ENCODE assay signal across 10 cellular contexts in genomic region chrX:136055651-136056221, GRCh38.
DNase-seq lines count a peak whose midpoint lies in the region; ATAC-seq and TF ChIP-seq lines count a peak whose summit lies in the region.
"Had no signal": no experiment of that assay in that cellular context is flagged by ENCODE, and none has a peak within 500 bp of the region (broad histone marks: within the 10 kb centered on the region; RNA-seq: fewer than 3 reads in every experiment).

No MANE protein-coding gene starts in this region.

- TF ChIP-seq CTCF in HFFc6 (IDR thresholded peaks at IDR 0.05) (no peak), coronary artery (IDR thresholded peaks at IDR 0.05) (no peak), lower leg skin (IDR thresholded peaks at IDR 0.05) (no peak), testis (IDR thresholded peaks at IDR 0.05) (no peak)

- H3K9me3 ChIP-seq in testis: no peaks in the 10 kb centered on the region

- H3K27me3 ChIP-seq in testis: no peaks in the 10 kb centered on the region

- ATAC-seq in GM21786 (IDR thresholded peaks at IDR 0.05; ENCODE audit: unreplicated experiment): no peak

- DNase-seq in HFFc6: peak; percentile 77
- peak; percentile 81 for DNase-seq in coronary artery (ENCODE audit: low spot score)
- peak; percentile 27 to 83 for DNase-seq in lower leg skin (ENCODE audit: low spot score in 2 of 2)
- peak; percentile 19 for DNase-seq in testis
- no peak for DNase-seq in stimulated activated CD4-positive, alpha-beta T cell treated with anti-CD3 and anti-CD28 coated beads, Interleukin-12 subunit alpha, Interleukin-12 subunit beta, amount 100 ng/mL, for 4 hours
- DNase-seq in inferior parietal cortex (ENCODE audit: extremely low spot score): no peak
- no peak for DNase-seq in SIG-M5 treated with dmso at 0.1 percent for 504 hours (lab: John Stamatoyannopoulos, UW; ENCODE audit: unreplicated experiment)
- DNase-seq: H9 had no signal

- H3K27me3 Mint-ChIP-seq in HFFc6 (ENCODE audit: insufficient read depth): no peaks in the 10 kb centered on the region; the same call in 1 of the 2 replicates

- peak overlapping the region; percentile 88 for H3K27ac Mint-ChIP-seq in HFFc6
- H3K27ac Mint-ChIP-seq: activated T-helper 1 cell treated with anti-CD3 and anti-CD28 coated beads, Interleukin-12 subunit alpha, Interleukin-12 subunit beta, Interleukin-2, Interleukin-4 antibody, amounts not matched to agents 30 ng/mL and 10 ng/mL and 1 ng/mL, durations not matched to agents 14 hours and 24 hours and 36 hours; H9 had no signal

- H3K36me3 ChIP-seq in testis (ENCODE audit: low read depth, missing control alignments): no peaks in the 10 kb centered on the region

- H3K4me3 Mint-ChIP-seq in HFFc6: peak overlapping the region; percentile 78
- H3K4me3 Mint-ChIP-seq: activated T-helper 1 cell treated with anti-CD3 and anti-CD28 coated beads, Interleukin-12 subunit alpha, Interleukin-12 subunit beta, Interleukin-2, Interleukin-4 antibody, amounts not matched to agents 30 ng/mL and 10 ng/mL and 1 ng/mL, durations not matched to agents 14 hours and 24 hours and 36 hours; H9 had no signal

- no peaks in the 10 kb centered on the region for H3K36me3 Mint-ChIP-seq in HFFc6 (ENCODE audit: low read depth)

- H3K4me3 ChIP-seq in coronary artery (peak overlapping the region; percentile 31), lower leg skin (ENCODE audit: low read depth, poor library complexity, severe bottlenecking) (no peak overlapping the region), testis (no peak overlapping the region)

- H3K4me1 Mint-ChIP-seq in HFFc6 (ENCODE audit: low read depth): peaks cover 23% of the 10 kb centered on the region

- TF ChIP-seq POLR2A in lower leg skin (IDR thresholded peaks at IDR 0.05) (no peak), testis (IDR thresholded peaks at IDR 0.05) (no peak)

- H3K9me3 Mint-ChIP-seq in HFFc6: no peaks in the 10 kb centered on the region
- H3K9me3 Mint-ChIP-seq: activated T-helper 1 cell treated with anti-CD3 and anti-CD28 coated beads, Interleukin-12 subunit alpha, Interleukin-12 subunit beta, Interleukin-2, Interleukin-4 antibody, amounts not matched to agents 30 ng/mL and 10 ng/mL and 1 ng/mL, durations not matched to agents 14 hours and 24 hours and 36 hours had no signal

- WGBS in lower leg skin, 2 donors: 44 to 47% methylated on average over 5 of the region's 5 CpGs
- WGBS in testis, 2 donors: 32 to 48% methylated on average over 5 of the region's 5 CpGs

- H3K4me1 ChIP-seq in testis: no peaks in the 10 kb centered on the region

- intact Hi-C loops in lower leg skin (cut with DNase I; ENCODE audit: low total_unique reads) (no loop called here), testis (cut with DNase I; ENCODE audit: low total_unique reads) (no loop called here)

- H3K27ac ChIP-seq in coronary artery (peak overlapping the region; percentile 80 to 94), testis (peak overlapping the region in 1 of 2 donors; percentile 55)

Comparison
In these comparisons a context has a peak if more than half of its experiments do, and no peak if none do; other contexts are left out.
1. DNase-seq: peak in HFFc6 (single experiment), coronary artery (single experiment), lower leg skin (2 of 2) and testis (single experiment); none in stimulated activated CD4-positive, alpha-beta T cell treated with anti-CD3 and anti-CD28 coated beads, Interleukin-12 subunit alpha, Interleukin-12 subunit beta, amount 100 ng/mL, for 4 hours (single experiment), inferior parietal cortex (single experiment) and SIG-M5 treated with dmso at 0.1 percent for 504 hours (single experiment).